Comparison of ENCODE assay signal across 13 cellular contexts in the genomic region with DNA sequence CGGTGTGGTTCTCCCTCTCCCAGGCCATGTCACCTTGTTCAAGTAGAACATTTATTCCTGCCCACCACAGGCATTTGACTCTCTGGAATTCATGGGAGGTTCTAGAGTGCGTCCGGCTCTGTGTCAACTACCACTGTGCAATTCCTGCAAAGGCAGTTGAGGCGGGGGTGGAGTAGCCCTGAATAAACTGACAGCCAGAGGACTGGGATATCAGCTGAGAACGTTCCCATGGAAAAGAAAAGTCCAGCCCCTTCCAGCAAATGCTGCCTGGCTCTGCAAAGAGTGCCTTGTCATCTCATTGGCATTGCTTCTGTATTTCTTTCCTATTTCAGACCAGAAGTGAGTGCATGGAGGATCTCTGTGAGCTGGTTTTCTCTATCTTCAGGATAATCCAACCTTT. TPM values are rescaled to one million over a fixed set of nuclear protein-coding genes. Genes with fewer than 3 reads are reported as not detected.
A peak's percentile ranks its signal among the peaks of the same experiment; 100 is the strongest.
DNase-seq lines count a peak whose midpoint lies in the region; ATAC-seq and TF ChIP-seq lines count a peak whose summit lies in the region.
"Had no signal": no experiment of that assay in that cellular context is flagged by ENCODE, and none has a peak within 500 bp of the region (broad histone marks: within the 10 kb centered on the region; RNA-seq: fewer than 3 reads in every experiment).

No MANE protein-coding gene starts in this region.

- intact Hi-C loops in left cardiac atrium (cut with DNase I), result no loop called here

- TF ChIP-seq CTCF in GM13977 (IDR thresholded peaks at IDR 0.05; ENCODE audit: extremely low read depth, insufficient read depth, missing control alignments), result no peak

- ATAC-seq in left cardiac atrium (peak; percentile 69 to 78), GM21737 (IDR thresholded peaks at IDR 0.05; ENCODE audit: unreplicated experiment) (no peak), GM19397 (IDR thresholded peaks at IDR 0.05; ENCODE audit: unreplicated experiment) (no peak)
- ATAC-seq: activated CD8-positive, alpha-beta T cell treated with anti-CD3 and anti-CD28 coated beads, Interleukin-2, amount 10 ng/mL, durations not matched to agents 7 days and 5 days; stimulated activated naive CD8-positive, alpha-beta T cell treated with anti-CD3 and anti-CD28 coated beads, Interleukin-15, amount 100 ng/mL, for 72 hours had no signal

- DNase-seq in AG20443 (ENCODE audit: low spot score), result peak; percentile 52
- peak; percentile 86 for DNase-seq in astrocyte of the hippocampus (ENCODE audit: low read depth, low spot score)
- DNase-seq in left cardiac atrium, result peak; percentile 77
- DNase-seq in occipital lobe (lab: John Stamatoyannopoulos, UW), result peak; percentile 29
- no peak for DNase-seq in GM13977 (ENCODE audit: low spot score)
- DNase-seq in NCI-H69 (lab: John Stamatoyannopoulos, UW), result no peak
- DNase-seq: activated CD8-positive, alpha-beta T cell treated with anti-CD3 and anti-CD28 coated beads, Interleukin-2, amount 10 ng/mL, durations not matched to agents 7 days and 5 days; activated naive CD8-positive, alpha-beta T cell treated with anti-CD3 and anti-CD28 coated beads, Interleukin-2, amount 10 ng/mL, durations not matched to agents 7 days and 5 days; NCI-H187; stimulated activated CD4-positive, alpha-beta T cell treated with anti-CD3 and anti-CD28 coated beads, Interleukin-4, amount 100 ng/mL, for 1 hour; stimulated activated naive CD8-positive, alpha-beta T cell treated with anti-CD3 and anti-CD28 coated beads, Interleukin-15, amount 100 ng/mL, for 72 hours had no signal

- in situ Hi-C loops in GM13977 (cut with MboI; ENCODE audit: low pct_unique_long_range_greater_than_20kb, low sequenced_read_pairs, unreplicated experiment), result loop anchor here (25.0 kb wide), 1 partner anchor 654 kb away; no protein-coding TSS in a partner anchor

RNA-seq across cellular contexts. Expression of a gene that starts 18.9 kb away (rescaled TPM):
- total RNA-seq in left cardiac atrium, result 10 to 100 TPM; 17.4 to 20.2 TPM
- total RNA-seq in occipital lobe, result 58.8 TPM

Comparison
In these comparisons a context has a peak if more than half of its experiments do, and no peak if none do; other contexts are left out.
1. DNase-seq: peak in AG20443 (single experiment), astrocyte of the hippocampus (single experiment), left cardiac atrium (single experiment) and occipital lobe (single experiment); none in GM13977 (single experiment) and NCI-H69 (single experiment).
2. ATAC-seq: peak in left cardiac atrium (2 of 2); none in GM21737 (single experiment) and GM19397 (single experiment).